ENCODE assay signal across 14 cellular contexts in the genomic region with DNA sequence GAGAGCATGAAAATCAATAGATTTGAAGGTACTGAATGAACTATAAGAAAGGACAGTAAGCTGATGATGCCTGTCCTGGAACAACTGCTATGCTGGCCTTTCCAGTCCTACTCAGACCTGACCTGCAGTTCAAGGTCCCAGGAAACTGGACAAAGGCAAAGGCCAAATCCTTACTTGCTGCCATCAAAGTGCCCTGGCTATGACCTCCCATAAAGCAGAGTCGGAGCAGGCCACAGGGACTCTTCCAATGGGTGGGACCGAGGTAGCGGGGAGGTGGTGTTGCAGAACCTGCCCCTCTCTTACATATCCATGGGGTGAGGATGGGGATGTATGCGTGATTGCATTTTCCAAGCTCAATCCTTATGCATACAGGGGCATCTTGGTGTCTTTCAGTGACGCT. TPM values are rescaled to one million over a fixed set of nuclear protein-coding genes. Genes with fewer than 3 reads are reported as not detected.
DNase-seq lines count a peak whose midpoint lies in the region; ATAC-seq, FAIRE-seq and TF ChIP-seq lines count a peak whose summit lies in the region.
"Had no signal": no experiment of that assay in that cellular context is flagged by ENCODE, and none has a peak within 500 bp of the region (broad histone marks: within the 10 kb centered on the region; RNA-seq: fewer than 3 reads in every experiment).

No MANE protein-coding gene starts in this region.

- FAIRE-seq in kidney (lab: Jason Lieb, UNC): no peak
- FAIRE-seq: TTC549 had no signal

- H3K27me3 Mint-ChIP-seq in activated T-cell treated with anti-CD3 and anti-CD28 coated beads, Interleukin-2, amount 50 U/mL, for 4 hours (ENCODE audit: low read depth): no peaks in the 10 kb centered on the region
- H3K27me3 Mint-ChIP-seq in activated CD4-positive, alpha-beta memory T cell treated with anti-CD3 and anti-CD28 coated beads, Interleukin-2, amount 10 ng/mL, durations not matched to agents 7 days and 5 days: no peaks in the 10 kb centered on the region

- POLR2A ChIA-PET in activated CD4-positive, alpha-beta memory T cell treated with anti-CD3 and anti-CD28 coated beads, Interleukin-2, amount 10 ng/mL, durations not matched to agents 7 days and 5 days (lab: Charles Lee): interaction anchor here (0.9 to 15.8 kb wide), 16 partner anchors 14 to 103 kb away, joined by 3 to 460 read pairs (median 9); a partner anchor contains a TSS

- H3K9me3 ChIP-seq in kidney (ENCODE audit: control insufficient read depth in 1 of 2, low read length in 2 of 2): no peaks in the 10 kb centered on the region

- peaks cover 56 to 63% of the 10 kb centered on the region in 2 donors for H3K4me1 ChIP-seq in kidney (ENCODE audit: control insufficient read depth in 1 of 2, insufficient read depth in 1 of 2, low read depth in 1 of 2, low read length in 2 of 2)

- no peak for DNase-seq in activated T-cell treated with anti-CD3 and anti-CD28 coated beads, Interleukin-2, amount 50 U/mL, for 4 hours
- no peak for DNase-seq in activated T-cell treated with anti-CD3 and anti-CD28 coated beads, Interleukin-2, amount 50 U/mL, for 1 hour
- no peak for DNase-seq in activated CD4-positive, alpha-beta memory T cell treated with anti-CD3 and anti-CD28 coated beads, Interleukin-2, amount 10 ng/mL, durations not matched to agents 7 days and 5 days
- DNase-seq in kidney (peak; percentile 28), substantia nigra (lab: John Stamatoyannopoulos, UW) (no peak), cortex of kidney (lab: John Stamatoyannopoulos, UW) (no peak), NCI-H748 treated with DMSO at 0.1 percent for 48 hours (lab: John Stamatoyannopoulos, UW) (no peak), NCI-H1436 (lab: John Stamatoyannopoulos, UW) (no peak)
- DNase-seq: DMS79, H9, NCI-H1092, NCI-H526, SHP77 had no signal

- H3K4me1 Mint-ChIP-seq in activated T-cell treated with anti-CD3 and anti-CD28 coated beads, Interleukin-2, amount 50 U/mL, for 4 hours (ENCODE audit: low read depth): peaks cover 96% of the 10 kb centered on the region
- H3K4me1 Mint-ChIP-seq in activated CD4-positive, alpha-beta memory T cell treated with anti-CD3 and anti-CD28 coated beads, Interleukin-2, amount 10 ng/mL, durations not matched to agents 7 days and 5 days: peaks cover 94% of the 10 kb centered on the region

- peak overlapping the region; percentile 72 for H3K4me3 Mint-ChIP-seq in activated T-cell treated with anti-CD3 and anti-CD28 coated beads, Interleukin-2, amount 50 U/mL, for 4 hours
- H3K4me3 Mint-ChIP-seq in activated CD4-positive, alpha-beta memory T cell treated with anti-CD3 and anti-CD28 coated beads, Interleukin-2, amount 10 ng/mL, durations not matched to agents 7 days and 5 days: no peak overlapping the region
- H3K4me3 Mint-ChIP-seq: H9 had no signal

- TF ChIP-seq CTCF in kidney (IDR thresholded peaks at IDR 0.05; ENCODE audit: borderline replicate concordance, extremely low read depth, insufficient read depth): no peak

- peaks cover 4% of the 10 kb centered on the region for H3K36me3 Mint-ChIP-seq in activated T-cell treated with anti-CD3 and anti-CD28 coated beads, Interleukin-2, amount 50 U/mL, for 4 hours (ENCODE audit: insufficient read depth)
- H3K36me3 Mint-ChIP-seq in activated CD4-positive, alpha-beta memory T cell treated with anti-CD3 and anti-CD28 coated beads, Interleukin-2, amount 10 ng/mL, durations not matched to agents 7 days and 5 days (ENCODE audit: low read depth): peaks cover 46% of the 10 kb centered on the region

- CTCF ChIA-PET in activated CD4-positive, alpha-beta memory T cell treated with anti-CD3 and anti-CD28 coated beads, Interleukin-2, amount 10 ng/mL, durations not matched to agents 7 days and 5 days (lab: Charles Lee): interaction anchor here (1.2 to 13.0 kb wide), 11 partner anchors 13 to 106 kb away, joined by 4 to 164 read pairs (median 39); no protein-coding TSS in a partner anchor

- no peak overlapping the region for H3K9ac ChIP-seq in kidney (ENCODE audit: low read length in 2 of 2)

- ATAC-seq in activated T-cell treated with anti-CD3 and anti-CD28 coated beads, Interleukin-2, amount 50 U/mL, for 4 hours: no peak

- H3K36me3 ChIP-seq in kidney (ENCODE audit: control insufficient read depth in 1 of 2, insufficient read depth in 2 of 2, low read length in 2 of 2): no peaks in the 10 kb centered on the region

- H3K27ac ChIP-seq in kidney (ENCODE audit: low read depth in 2 of 2, low read length in 2 of 2) (peak overlapping the region; percentile 3 to 81), substantia nigra (ENCODE audit: low read depth, low read length, poor library complexity, severe bottlenecking) (peak overlapping the region; percentile 92)

- H3K27ac Mint-ChIP-seq in activated CD4-positive, alpha-beta memory T cell treated with anti-CD3 and anti-CD28 coated beads, Interleukin-2, amount 10 ng/mL, durations not matched to agents 7 days and 5 days: peak overlapping the region; percentile 92

- H3K4me3 ChIP-seq in kidney (ENCODE audit: low read length in 2 of 2): no peak overlapping the region

- no peaks in the 10 kb centered on the region for H3K9me3 Mint-ChIP-seq in activated T-cell treated with anti-CD3 and anti-CD28 coated beads, Interleukin-2, amount 50 U/mL, for 4 hours
- no peaks in the 10 kb centered on the region for H3K9me3 Mint-ChIP-seq in activated CD4-positive, alpha-beta memory T cell treated with anti-CD3 and anti-CD28 coated beads, Interleukin-2, amount 10 ng/mL, durations not matched to agents 7 days and 5 days
- H3K9me3 Mint-ChIP-seq: H9 had no signal

- intact Hi-C loops in kidney (cut with DNase I): no loop called here

RNA-seq across cellular contexts. Expression of a gene that starts 26.8 kb away (rescaled TPM):
- total RNA-seq in activated T-cell treated with anti-CD3 and anti-CD28 coated beads, Interleukin-2, amount 50 U/mL, for 4 hours: 10 to 100 TPM; 12.9 to 19.2 (median 18.2) TPM
- 10 to 100 TPM; 44.9 to 46.6 TPM for total RNA-seq in activated CD4-positive, alpha-beta memory T cell treated with anti-CD3 and anti-CD28 coated beads, Interleukin-2, amount 10 ng/mL, durations not matched to agents 7 days and 5 days
- 30.0 TPM for total RNA-seq in kidney
- 11.8 TPM for polyA plus RNA-seq in kidney (ENCODE audit: insufficient read depth, low read depth, low replicate concordance)
